ENCODE assay signal across 1 cellular context in the genomic region with DNA sequence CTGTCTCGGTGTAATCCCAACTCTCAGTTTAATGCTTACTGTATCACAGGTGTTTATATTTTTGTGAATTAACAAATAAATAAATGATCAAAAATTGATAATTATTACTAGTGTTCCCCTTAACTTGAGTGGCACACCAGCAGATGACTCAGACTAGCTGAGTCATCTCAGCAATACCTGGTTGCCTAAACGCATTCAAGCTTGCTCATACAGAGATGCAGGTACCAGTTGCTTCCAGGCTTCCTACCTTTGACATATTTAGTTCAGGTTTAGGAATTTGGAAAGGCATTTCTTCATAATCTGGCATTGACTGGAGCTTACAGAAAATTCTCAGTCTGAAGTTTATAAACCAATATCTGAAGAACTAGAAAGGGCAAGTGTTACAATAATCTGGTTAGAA.
TF ChIP-seq lines count a peak whose summit lies in the region.

No MANE protein-coding gene starts in this region.

TF ChIP-seq in GM23338, 12 proteins besides CTCF, POLR2A, EP300 and RAD21 (continued from another document):
- TF ChIP-seq REST (IDR thresholded peaks at IDR 0.05; ENCODE audit: unreplicated experiment) (no peak), EZH2 (IDR thresholded peaks at IDR 0.05; ENCODE audit: low read depth, unreplicated experiment) (no peak), ZNF114 (CRISPR knock-in tag; IDR thresholded peaks at IDR 0.05) (no peak), CREB1 (CRISPR knock-in tag; IDR thresholded peaks at IDR 0.05; ENCODE audit: low read depth) (no peak), JUNB (IDR thresholded peaks at IDR 0.05; ENCODE audit: unreplicated experiment) (no peak), NANOG (IDR thresholded peaks at IDR 0.05; ENCODE audit: borderline replicate concordance) (no peak), STAT1 (IDR thresholded peaks at IDR 0.05; ENCODE audit: unreplicated experiment) (no peak)
- TF ChIP-seq, protein P1, sequence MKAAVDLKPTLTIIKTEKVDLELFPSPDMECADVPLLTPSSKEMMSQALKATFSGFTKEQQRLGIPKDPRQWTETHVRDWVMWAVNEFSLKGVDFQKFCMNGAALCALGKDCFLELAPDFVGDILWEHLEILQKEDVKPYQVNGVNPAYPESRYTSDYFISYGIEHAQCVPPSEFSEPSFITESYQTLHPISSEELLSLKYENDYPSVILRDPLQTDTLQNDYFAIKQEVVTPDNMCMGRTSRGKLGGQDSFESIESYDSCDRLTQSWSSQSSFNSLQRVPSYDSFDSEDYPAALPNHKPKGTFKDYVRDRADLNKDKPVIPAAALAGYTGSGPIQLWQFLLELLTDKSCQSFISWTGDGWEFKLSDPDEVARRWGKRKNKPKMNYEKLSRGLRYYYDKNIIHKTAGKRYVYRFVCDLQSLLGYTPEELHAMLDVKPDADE (IDR thresholded peaks at IDR 0.05) = no peak
TF ChIP-seq in GM23338: peak in this region for 0.
